In genomic region chr6:34447915-34448314, GRCh38 we compare ENCODE assay signal across 1 cellular context.
TF ChIP-seq lines count a peak whose summit lies in the region.

No MANE protein-coding gene starts in this region.

TF ChIP-seq in H1, 55 proteins besides CTCF, POLR2A, EP300 and RAD21:
- TF ChIP-seq YY1 (IDR thresholded peaks at IDR 0.05; ENCODE audit: low read depth, low read length) (no peak), TAF1 (IDR thresholded peaks at IDR 0.05; ENCODE audit: low read depth, low read length) (no peak), MAFK (IDR thresholded peaks at IDR 0.05; ENCODE audit: low read depth, low read length) (no peak), TEAD4 (IDR thresholded peaks at IDR 0.05; ENCODE audit: low read depth, low read length) (no peak), KDM4A (IDR thresholded peaks at IDR 0.05; ENCODE audit: low read depth, low read length, severe bottlenecking) (no peak), CHD7 (IDR thresholded peaks at IDR 0.05; ENCODE audit: insufficient replicate concordance, low read length) (no peak), POLR2AphosphoS5 (IDR thresholded peaks at IDR 0.05; ENCODE audit: low read depth, low read length) (no peak), JUND (IDR thresholded peaks at IDR 0.05; ENCODE audit: low read length) (no peak), SIN3A (conservative IDR thresholded peaks at IDR 0.05 in 1 of 2, IDR thresholded peaks at IDR 0.05 in 1 of 2; ENCODE audit: low read depth in 1 of 2, low read length in 2 of 2) (no peak), CBX8 (IDR thresholded peaks at IDR 0.05; ENCODE audit: borderline replicate concordance, low read depth, low read length) (no peak), CHD2 (IDR thresholded peaks at IDR 0.05; ENCODE audit: low read length) (no peak), ATF2 (IDR thresholded peaks at IDR 0.05; ENCODE audit: low read length) (no peak), EZH2 (IDR thresholded peaks at IDR 0.05; ENCODE audit: low read depth, low read length, severe bottlenecking) (no peak), FOSL1 (IDR thresholded peaks at IDR 0.05; ENCODE audit: insufficient read depth, low read depth, low read length) (no peak), ATF3 (IDR thresholded peaks at IDR 0.05; ENCODE audit: insufficient read depth, low read depth, low read length) (no peak), RBBP5 (IDR thresholded peaks at IDR 0.05; ENCODE audit: borderline replicate concordance, low read depth, low read length) (no peak), SP4 (IDR thresholded peaks at IDR 0.05; ENCODE audit: low read length) (no peak)
